In the genomic region with DNA sequence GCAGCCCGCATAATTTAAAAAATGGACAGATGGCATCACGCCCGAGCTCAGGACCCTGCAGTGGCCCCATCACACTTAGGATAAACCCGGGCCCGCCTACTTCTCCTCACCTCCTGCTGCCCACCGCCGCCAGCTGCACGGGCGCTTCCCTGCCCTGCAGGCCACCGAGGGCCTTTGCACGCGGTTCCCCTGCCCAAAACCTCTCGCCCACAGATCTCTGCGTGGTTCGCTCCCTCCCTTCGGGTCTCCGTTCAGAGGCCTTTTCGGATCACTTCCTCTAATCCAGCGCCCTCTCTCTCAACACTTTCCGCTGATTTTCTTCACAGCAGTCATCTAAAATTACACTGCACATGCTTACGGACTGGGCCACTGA, we compare ENCODE assay signal across 15 cellular contexts. TPM values are rescaled to one million over a fixed set of nuclear protein-coding genes. Genes with fewer than 3 reads are reported as not detected.
DNase-seq lines count a peak whose midpoint lies in the region; ATAC-seq and TF ChIP-seq lines count a peak whose summit lies in the region.
"Had no signal": no experiment of that assay in that cellular context is flagged by ENCODE, and none has a peak within 500 bp of the region (broad histone marks: within the 10 kb centered on the region; RNA-seq: fewer than 3 reads in every experiment).

No MANE protein-coding gene starts in this region.

- peak overlapping the region; percentile 1 for H3K4me3 Mint-ChIP-seq in T-helper 2 cell treated with Interferon-gamma antibody and Interleukin-4, amounts not matched to agents 5 μg/mL and 100 μg/mL, for 36 hours
- H3K4me3 Mint-ChIP-seq in activated naive CD8-positive, alpha-beta T cell treated with anti-CD3 and anti-CD28 coated beads, Interleukin-2, amount 10 ng/mL, durations not matched to agents 7 days and 5 days, result peak overlapping the region; percentile 14
- peak overlapping the region; percentile 4 to 24 (median 8) for H3K4me3 Mint-ChIP-seq in nephron

- peak overlapping the region; percentile 62 for H3K4me3 ChIP-seq in HUES64 (ENCODE audit: low read length)
- H3K4me3 ChIP-seq: coronary artery, GM23248 had no signal

- H3K4me1 Mint-ChIP-seq in T-helper 2 cell treated with Interferon-gamma antibody and Interleukin-4, amounts not matched to agents 5 μg/mL and 100 μg/mL, for 36 hours (ENCODE audit: low read depth), result peaks cover 9% of the 10 kb centered on the region
- H3K4me1 Mint-ChIP-seq in activated naive CD8-positive, alpha-beta T cell treated with anti-CD3 and anti-CD28 coated beads, Interleukin-2, amount 10 ng/mL, durations not matched to agents 7 days and 5 days, result peaks cover 14% of the 10 kb centered on the region
- peaks cover 22% of the 10 kb centered on the region for H3K4me1 Mint-ChIP-seq in nephron

- POLR2A ChIA-PET in activated naive CD8-positive, alpha-beta T cell treated with anti-CD3 and anti-CD28 coated beads, Interleukin-2, amount 10 ng/mL, durations not matched to agents 7 days and 5 days (lab: Charles Lee), result no interaction called here

- H3K27ac ChIP-seq in HUES64 (ENCODE audit: low read depth, low read length), result no peak overlapping the region
- H3K27ac ChIP-seq: coronary artery, GM23248 had no signal

- DNase-seq in T-helper 2 cell treated with Interferon-gamma antibody and Interleukin-4, amounts not matched to agents 5 μg/mL and 100 μg/mL, for 36 hours (ENCODE audit: low spot score), result no peak
- no peak for DNase-seq in T-helper 2 cell
- no peak for DNase-seq in activated naive CD8-positive, alpha-beta T cell treated with anti-CD3 and anti-CD28 coated beads, Interleukin-2, amount 10 ng/mL, durations not matched to agents 7 days and 5 days
- no peak for DNase-seq in stimulated activated CD4-positive, alpha-beta T cell treated with anti-CD3 and anti-CD28 coated beads, Interleukin-4, amount 100 ng/mL, for 1 hour
- DNase-seq: activated gamma-delta T cell treated with Interleukin-2 at 50 U/mL for 16 hours, GM23248, NCI-H187 treated with DMSO at 0.1 percent for 48 hours, small intestine had no signal

- H3K27me3 Mint-ChIP-seq in T-helper 2 cell treated with Interferon-gamma antibody and Interleukin-4, amounts not matched to agents 5 μg/mL and 100 μg/mL, for 36 hours (ENCODE audit: low read depth), result peaks cover 61% of the 10 kb centered on the region
- peaks cover 70% of the 10 kb centered on the region for H3K27me3 Mint-ChIP-seq in activated naive CD8-positive, alpha-beta T cell treated with anti-CD3 and anti-CD28 coated beads, Interleukin-2, amount 10 ng/mL, durations not matched to agents 7 days and 5 days
- peaks cover 37% of the 10 kb centered on the region for H3K27me3 Mint-ChIP-seq in nephron (ENCODE audit: low read depth)

- no peaks in the 10 kb centered on the region for H3K9me3 ChIP-seq in HUES64 (ENCODE audit: insufficient read depth, low read depth, low read length)

- 10% methylated on average over 21 of the region's 21 CpGs for WGBS in HUES64

- no peaks in the 10 kb centered on the region for H3K36me3 Mint-ChIP-seq in T-helper 2 cell treated with Interferon-gamma antibody and Interleukin-4, amounts not matched to agents 5 μg/mL and 100 μg/mL, for 36 hours (ENCODE audit: low read depth)
- H3K36me3 Mint-ChIP-seq in activated naive CD8-positive, alpha-beta T cell treated with anti-CD3 and anti-CD28 coated beads, Interleukin-2, amount 10 ng/mL, durations not matched to agents 7 days and 5 days, result peaks cover 1% of the 10 kb centered on the region
- no peaks in the 10 kb centered on the region for H3K36me3 Mint-ChIP-seq in nephron (ENCODE audit: low read depth)

- no peaks in the 10 kb centered on the region for H3K36me3 ChIP-seq in HUES64 (ENCODE audit: insufficient read depth, low read length)

- no peak for TF ChIP-seq CTCF in nephron (IDR thresholded peaks at IDR 0.05; ENCODE audit: unreplicated experiment in 3 of 3)

- H3K4me1 ChIP-seq in HUES64 (ENCODE audit: insufficient read depth, low read length), result peaks cover 5% of the 10 kb centered on the region; the same call in 1 of the 2 replicates

- H3K27ac Mint-ChIP-seq in T-helper 2 cell treated with Interferon-gamma antibody and Interleukin-4, amounts not matched to agents 5 μg/mL and 100 μg/mL, for 36 hours, result no peak overlapping the region
- no peak overlapping the region for H3K27ac Mint-ChIP-seq in activated naive CD8-positive, alpha-beta T cell treated with anti-CD3 and anti-CD28 coated beads, Interleukin-2, amount 10 ng/mL, durations not matched to agents 7 days and 5 days
- no peak overlapping the region for H3K27ac Mint-ChIP-seq in nephron

- no peak overlapping the region for H3K9ac ChIP-seq in HUES64 (ENCODE audit: low read depth, low read length)
- H3K9ac ChIP-seq: GM23248 had no signal

- no peak for ATAC-seq in activated naive CD8-positive, alpha-beta T cell treated with anti-CD3 and anti-CD28 coated beads, Interleukin-2, amount 10 ng/mL, durations not matched to agents 7 days and 5 days (ENCODE audit: low read depth)
- ATAC-seq in GM18907 (IDR thresholded peaks at IDR 0.05; ENCODE audit: unreplicated experiment) (no peak), HG02852 (IDR thresholded peaks at IDR 0.05; ENCODE audit: unreplicated experiment) (no peak)

- peaks cover 83% of the 10 kb centered on the region for H3K27me3 ChIP-seq in HUES64 (ENCODE audit: insufficient read depth, low read length)

- H3K9me3 Mint-ChIP-seq in T-helper 2 cell treated with Interferon-gamma antibody and Interleukin-4, amounts not matched to agents 5 μg/mL and 100 μg/mL, for 36 hours, result no peaks in the 10 kb centered on the region
- H3K9me3 Mint-ChIP-seq in activated naive CD8-positive, alpha-beta T cell treated with anti-CD3 and anti-CD28 coated beads, Interleukin-2, amount 10 ng/mL, durations not matched to agents 7 days and 5 days, result no peaks in the 10 kb centered on the region
- peaks cover 9% of the 10 kb centered on the region for H3K9me3 Mint-ChIP-seq in nephron

RNA-seq across cellular contexts. Expression of gene SHISA7, which starts 1.8 kb away (rescaled TPM):
- polyA plus RNA-seq in HUES64 (2013, experiment 1 of 2), result 0.15 TPM
- 0.32 TPM for polyA plus RNA-seq in HUES64 (2013, experiment 2 of 2)
- total RNA-seq in activated naive CD8-positive, alpha-beta T cell treated with anti-CD3 and anti-CD28 coated beads, Interleukin-2, amount 10 ng/mL, durations not matched to agents 7 days and 5 days, result not detected
- total RNA-seq: GM23248, kidney epithelial cell had no signal
- polyA plus RNA-seq: GM23248 had no signal

RNA-seq across cellular contexts. Expression of gene ISOC2, which starts 20.1 kb away (rescaled TPM):
- polyA plus RNA-seq in HUES64 (2013, experiment 1 of 2), result 54.9 TPM
- 52.0 TPM for polyA plus RNA-seq in HUES64 (2013, experiment 2 of 2)
- 10 to 100 TPM; 13.7 to 16.8 TPM for total RNA-seq in activated naive CD8-positive, alpha-beta T cell treated with anti-CD3 and anti-CD28 coated beads, Interleukin-2, amount 10 ng/mL, durations not matched to agents 7 days and 5 days

RNA-seq across cellular contexts. Expression of gene C19orf85, which starts 23.2 kb away (rescaled TPM):
- 2.3 TPM for polyA plus RNA-seq in HUES64 (2013, experiment 1 of 2)
- polyA plus RNA-seq in HUES64 (2013, experiment 2 of 2), result 2.0 TPM
- not detected for total RNA-seq in activated naive CD8-positive, alpha-beta T cell treated with anti-CD3 and anti-CD28 coated beads, Interleukin-2, amount 10 ng/mL, durations not matched to agents 7 days and 5 days
- total RNA-seq: GM23248, kidney epithelial cell, RPMI7951 had no signal
- polyA plus RNA-seq: GM23248, small intestine had no signal

RNA-seq across cellular contexts. Expression of gene UBE2S, which starts 33.7 kb away (rescaled TPM):
- polyA plus RNA-seq in HUES64 (2013, experiment 1 of 2), result 234 TPM
- polyA plus RNA-seq in HUES64 (2013, experiment 2 of 2), result 243 TPM
- total RNA-seq in activated naive CD8-positive, alpha-beta T cell treated with anti-CD3 and anti-CD28 coated beads, Interleukin-2, amount 10 ng/mL, durations not matched to agents 7 days and 5 days, result 100 to 1,000 TPM; 184 to 203 TPM

RNA-seq across cellular contexts. Expression of gene ZNF628, which starts 35.1 kb away (rescaled TPM):
- 10.1 TPM for polyA plus RNA-seq in HUES64 (2013, experiment 1 of 2)
- 10.2 TPM for polyA plus RNA-seq in HUES64 (2013, experiment 2 of 2)
- total RNA-seq in activated naive CD8-positive, alpha-beta T cell treated with anti-CD3 and anti-CD28 coated beads, Interleukin-2, amount 10 ng/mL, durations not matched to agents 7 days and 5 days, result 10 to 100 TPM in 1 of 2 experiments, 1 to 10 TPM in 1; 9.4 to 11.5 TPM
